In genomic region chr19:23799321-23799720, GRCh38 we compare ENCODE assay signal across 12 cellular contexts. TPM values are rescaled to one million over a fixed set of nuclear protein-coding genes. Genes with fewer than 3 reads are reported as not detected.
A peak's percentile ranks its signal among the peaks of the same experiment; 100 is the strongest.
DNase-seq lines count a peak whose midpoint lies in the region; ATAC-seq and TF ChIP-seq lines count a peak whose summit lies in the region.
"Had no signal": no experiment of that assay in that cellular context is flagged by ENCODE, and none has a peak within 500 bp of the region (broad histone marks: within the 10 kb centered on the region; RNA-seq: fewer than 3 reads in every experiment).

No MANE protein-coding gene starts in this region.

- H3K9me3 ChIP-seq in thymus (ENCODE audit: control insufficient read depth) (no peaks in the 10 kb centered on the region), MG63 (no peaks in the 10 kb centered on the region), ovary (peaks cover 0 to 3% of the 10 kb centered on the region in 2 donors)

- intact Hi-C loops in ovary (cut with DNase I), result no loop called here

- peak overlapping the region; percentile 79 for H3K27ac ChIP-seq in thymus (ENCODE audit: low read depth)
- H3K27ac ChIP-seq in ovary, result no peak overlapping the region
- H3K27ac ChIP-seq: uterus had no signal

- H3K9me3 Mint-ChIP-seq in activated naive CD8-positive, alpha-beta T cell (ENCODE audit: low read depth), result peaks cover 7% of the 10 kb centered on the region

- TF ChIP-seq POLR2A in ovary (IDR thresholded peaks at IDR 0.05), result no peak

- H3K4me3 Mint-ChIP-seq in activated naive CD8-positive, alpha-beta T cell, result peak overlapping the region; percentile 71

- H3K27me3 ChIP-seq in thymus (ENCODE audit: control insufficient read depth, insufficient read depth) (no peaks in the 10 kb centered on the region), MG63 (no peaks in the 10 kb centered on the region), ovary (no peaks in the 10 kb centered on the region)
- H3K27me3 ChIP-seq: uterus had no signal

- H3K27me3 Mint-ChIP-seq in activated naive CD8-positive, alpha-beta T cell, result no peaks in the 10 kb centered on the region

- TF ChIP-seq EP300 in ovary (IDR thresholded peaks at IDR 0.05), result no peak

- ATAC-seq in HG03520 (IDR thresholded peaks at IDR 0.05; ENCODE audit: unreplicated experiment), result no peak
- ATAC-seq: HCT116 had no signal

- no peaks in the 10 kb centered on the region for H3K36me3 ChIP-seq in thymus (ENCODE audit: control insufficient read depth, insufficient read depth)
- H3K36me3 ChIP-seq in MG63, result no peaks in the 10 kb centered on the region
- H3K36me3 ChIP-seq in ovary, result no peaks in the 10 kb centered on the region
- H3K36me3 ChIP-seq: uterus had no signal

- H3K27ac Mint-ChIP-seq in activated naive CD8-positive, alpha-beta T cell, result peak overlapping the region; percentile 64

- H3K4me1 Mint-ChIP-seq in activated naive CD8-positive, alpha-beta T cell (ENCODE audit: low read depth), result peaks cover 32% of the 10 kb centered on the region

- no peak for TF ChIP-seq CTCF in ovary (IDR thresholded peaks at IDR 0.05)

- DNase-seq in stimulated activated CD8-positive, alpha-beta memory T cell treated with anti-CD3 and anti-CD28 coated beads, Interleukin-12 subunit alpha, Interleukin-12 subunit beta, amount 100 ng/mL, for 1 hour (ENCODE audit: low read depth), result peak; percentile 4
- no peak for DNase-seq in stimulated activated CD8-positive, alpha-beta memory T cell treated with anti-CD3 and anti-CD28 coated beads, Interleukin-4, amount 100 ng/mL, for 48 hours
- DNase-seq in T follicular helper cell (ENCODE audit: low read depth), result peak; percentile 43
- DNase-seq in MG63, result no peak
- DNase-seq in ovary, result no peak
- DNase-seq: DMS79 treated with DMSO at 0.1 percent for 48 hours, NCI-H1436 treated with DMSO at 0.1 percent for 48 hours, uterus had no signal

- peaks cover 9% of the 10 kb centered on the region for H3K36me3 Mint-ChIP-seq in activated naive CD8-positive, alpha-beta T cell

- H3K4me3 ChIP-seq in thymus (ENCODE audit: low read length) (no peak overlapping the region), MG63 (no peak overlapping the region), ovary (no peak overlapping the region)
- H3K4me3 ChIP-seq: uterus had no signal

- 42% methylated on average over 3 of the region's 5 CpGs for WGBS in thymus
- 41 to 62% (median 53%) methylated on average over 3 to 4 of the region's 5 CpGs for WGBS in ovary, 3 donors

- no peaks in the 10 kb centered on the region for H3K4me1 ChIP-seq in thymus (ENCODE audit: control insufficient read depth, insufficient read depth, low read length)
- H3K4me1 ChIP-seq in ovary (ENCODE audit: insufficient read depth), result no peaks in the 10 kb centered on the region
- H3K4me1 ChIP-seq: uterus had no signal

RNA-seq across cellular contexts. Expression of gene ZNF681, which starts 40.6 kb away (rescaled TPM):
- 2.8 TPM for polyA plus RNA-seq in thymus
- total RNA-seq in MG63 (2014; rRNA removed; shearing (Covaris generic); ENCODE audit: low replicate concordance), result 0.07 and 1.4 TPM in 2 replicates
- total RNA-seq in ovary, result 1 to 10 TPM; 1.5 to 4.0 (median 3.3) TPM
- polyA plus RNA-seq in ovary, result 1 to 10 TPM; 1.5 to 1.6 TPM

Comparison
In these comparisons a context has a peak if more than half of its experiments do, and no peak if none do; other contexts are left out.
1. DNase-seq: peak in stimulated activated CD8-positive, alpha-beta memory T cell treated with anti-CD3 and anti-CD28 coated beads, Interleukin-12 subunit alpha, Interleukin-12 subunit beta, amount 100 ng/mL, for 1 hour (single experiment) and T follicular helper cell (single experiment); none in stimulated activated CD8-positive, alpha-beta memory T cell treated with anti-CD3 and anti-CD28 coated beads, Interleukin-4, amount 100 ng/mL, for 48 hours (single experiment), MG63 (single experiment) and ovary (0 of 5).